23 cellular contexts compared by ENCODE assay signal in genomic region chr4:68591204-68591603, GRCh38. TPM values are rescaled to one million over a fixed set of nuclear protein-coding genes. Genes with fewer than 3 reads are reported as not detected.
DNase-seq lines count a peak whose midpoint lies in the region; ATAC-seq, FAIRE-seq and TF ChIP-seq lines count a peak whose summit lies in the region.
"Had no signal": no experiment of that assay in that cellular context is flagged by ENCODE, and none has a peak within 500 bp of the region (broad histone marks: within the 10 kb centered on the region; RNA-seq: fewer than 3 reads in every experiment).

No MANE protein-coding gene starts in this region.

- TF ChIP-seq CTCF in mammary epithelial cell (conservative IDR thresholded peaks at IDR 0.05 in 1 of 2, IDR thresholded peaks at IDR 0.05 in 1 of 2; ENCODE audit: extremely low read depth in 1 of 2, insufficient read depth in 1 of 2, low read depth in 1 of 2, low read length in 2 of 2) = no peak
- no peak for TF ChIP-seq CTCF in breast epithelium (IDR thresholded peaks at IDR 0.05)
- TF ChIP-seq CTCF in epithelial cell of esophagus (IDR thresholded peaks at IDR 0.05; ENCODE audit: insufficient read depth, low read depth, low read length, missing control alignments) = no peak

- no peak overlapping the region for H3K4me2 ChIP-seq in mammary epithelial cell (ENCODE audit: insufficient read depth, low read depth, low read length)

- no peak overlapping the region for H3K27ac ChIP-seq in mammary epithelial cell (ENCODE audit: insufficient read depth, low read depth, low read length)
- H3K27ac ChIP-seq in breast epithelium = no peak overlapping the region
- H3K27ac ChIP-seq: 22Rv1, GM23248 had no signal

- in situ Hi-C loops in mammary epithelial cell (cut with MboI; ENCODE audit: low sequenced_read_pairs in 2 of 2) = no loop called here

- no peaks in the 10 kb centered on the region for H4K20me1 ChIP-seq in mammary epithelial cell (ENCODE audit: insufficient read depth, low read length)

- no TSS peak for BruUV-seq in mammary epithelial cell (replicated peaks; lab: Mats Ljungman, UMichigan)

- ATAC-seq in HG02759 (IDR thresholded peaks at IDR 0.05; ENCODE audit: unreplicated experiment) (no peak), GM18868 (IDR thresholded peaks at IDR 0.05; ENCODE audit: unreplicated experiment) (no peak)
- ATAC-seq: GM12878, HCT116, Panc1 had no signal

- peak; percentile 62 for DNase-seq in mammary epithelial cell
- DNase-seq in breast epithelium (ENCODE audit: low spot score in 2 of 2) = no peak
- DNase-seq in epithelial cell of esophagus (ENCODE audit: low read depth) = peak; percentile 59
- DNase-seq in kidney tubule cell (ENCODE audit: low spot score) = peak; percentile 68
- no peak for DNase-seq in NCI-H510A (lab: John Stamatoyannopoulos, UW)
- no peak for DNase-seq in GM12892 (ENCODE audit: insufficient read length)
- DNase-seq: CD4-positive, alpha-beta memory T cell; DND-41; GDM1; GM23248; MV-4-11; NCI-H1417 treated with DMSO at 0.1 percent for 48 hours; NCI-H2029 treated with DMSO at 0.1 percent for 48 hours; NCI-H524; SHP77 treated with DMSO at 0.1 percent for 48 hours had no signal

- TF ChIP-seq POLR2A in breast epithelium (IDR thresholded peaks at IDR 0.05) = no peak
- no peak for TF ChIP-seq POLR2A in GM12892 (IDR thresholded peaks at IDR 0.05; ENCODE audit: low read depth, low read length)

- H3K4me3 ChIP-seq in mammary epithelial cell (replicated peaks in 1 of 3; ENCODE audit: insufficient read depth in 1 of 3, low read depth in 2 of 3, low read length in 3 of 3) (no peak overlapping the region), breast epithelium (no peak overlapping the region), epithelial cell of esophagus (ENCODE audit: low read length) (no peak overlapping the region)
- H3K4me3 ChIP-seq: GM12878, GM23248 had no signal

- 9% methylated on average over 1 of the region's 1 CpG for WGBS in mammary epithelial cell (ENCODE audit: low coverage, missing lambda C conversion rate)

- H3K36me3 ChIP-seq in mammary epithelial cell (ENCODE audit: insufficient read depth, low read length) (no peaks in the 10 kb centered on the region), breast epithelium (no peaks in the 10 kb centered on the region)

- CTCF ChIA-PET in mammary epithelial cell (lab: Charles Lee; ENCODE audit: low non-redundant PET) = no interaction called here

- no peak overlapping the region for H2AFZ ChIP-seq in mammary epithelial cell (ENCODE audit: low read depth, low read length)
- H2AFZ ChIP-seq: GM23248 had no signal

- dilution Hi-C loops in mammary epithelial cell (cut with HindIII; ENCODE audit: low sequenced_read_pairs) = no loop called here

- no peak overlapping the region for H3K9ac ChIP-seq in mammary epithelial cell (ENCODE audit: insufficient read depth, low read length)
- H3K9ac ChIP-seq: GM23248 had no signal

- no peak for FAIRE-seq in GM12892 (lab: Jason Lieb, UNC)
- FAIRE-seq: GM12878, GM18507 had no signal

- intact Hi-C loops in mammary epithelial cell (cut with micrococcal nuclease) (no loop called here), breast epithelium (cut with DNase I; ENCODE audit: low total_unique reads) (no loop called here)

- H3K4me1 ChIP-seq in mammary epithelial cell (ENCODE audit: insufficient read depth, low read length) = peaks cover 11% of the 10 kb centered on the region
- H3K4me1 ChIP-seq in breast epithelium = no peaks in the 10 kb centered on the region

- no peaks in the 10 kb centered on the region for H3K9me3 ChIP-seq in mammary epithelial cell (replicated peaks; ENCODE audit: insufficient read depth, low read length)
- H3K9me3 ChIP-seq in breast epithelium = no peaks in the 10 kb centered on the region

- no peaks in the 10 kb centered on the region for H3K79me2 ChIP-seq in mammary epithelial cell (ENCODE audit: insufficient read depth, low read length)

- H3K27me3 ChIP-seq in mammary epithelial cell (ENCODE audit: insufficient read depth, low read length) (no peaks in the 10 kb centered on the region), breast epithelium (no peaks in the 10 kb centered on the region)

RNA-seq across cellular contexts. Expression of gene UGT2B17, which starts 15.1 kb away (rescaled TPM):
- total RNA-seq in mammary epithelial cell (not detected), breast epithelium (under 1 TPM in 1 of 3 donors, not detected in 2; 0.98 TPM)
- polyA plus RNA-seq in mammary epithelial cell = not detected
- polyA minus RNA-seq in mammary epithelial cell = not detected
- not detected for polyA plus RNA-seq in GM12892 (2012; ENCODE audit: missing spikeins)
- total RNA-seq: CD4-positive, alpha-beta memory T cell; GM23248 had no signal
- polyA plus RNA-seq: BJ; CD4-positive, alpha-beta memory T cell; GM12878; GM23248 had no signal

Comparison
In these comparisons a context has a peak if more than half of its experiments do, and no peak if none do; other contexts are left out.
1. DNase-seq: peak in mammary epithelial cell (single experiment), epithelial cell of esophagus (single experiment) and kidney tubule cell (single experiment); none in breast epithelium (0 of 2), NCI-H510A (single experiment) and GM12892 (single experiment).